1 cellular context compared by ENCODE assay signal in the genomic region with DNA sequence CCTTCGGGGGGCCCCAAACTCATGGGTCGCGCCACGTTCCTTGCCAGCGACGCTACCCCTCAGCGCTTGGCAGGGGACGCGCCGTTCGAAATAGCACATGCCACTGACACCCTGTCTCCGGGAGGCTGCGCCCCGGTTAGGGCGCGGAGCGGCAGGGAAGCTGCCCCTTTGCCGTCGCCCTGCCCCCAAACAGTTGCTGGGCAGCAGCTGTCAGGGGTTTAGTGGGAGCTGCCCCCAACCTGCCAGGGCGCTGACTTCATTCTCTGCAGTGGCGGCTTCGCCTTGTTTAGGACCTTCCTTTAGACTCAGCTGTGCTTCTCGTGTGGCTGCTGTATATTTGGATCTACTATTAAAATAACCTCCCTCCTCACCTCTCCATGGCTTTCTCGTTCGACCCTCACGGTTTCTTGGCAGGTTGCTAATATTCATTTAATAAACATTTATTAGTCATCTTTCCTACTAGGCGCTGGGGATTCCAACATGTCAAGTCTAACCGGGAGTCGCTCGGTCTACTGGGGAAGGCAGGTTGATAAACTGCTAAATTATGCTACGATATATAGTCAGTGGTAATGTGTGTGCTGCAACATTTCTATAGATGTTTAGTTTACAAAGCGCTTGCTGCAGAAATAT.
TF ChIP-seq lines count a peak whose summit lies in the region.

No MANE protein-coding gene starts in this region.

TF ChIP-seq in GM23338, 12 proteins besides CTCF, POLR2A, EP300 and RAD21:
- TF ChIP-seq ZNF331 (CRISPR knock-in tag; IDR thresholded peaks at IDR 0.05; ENCODE audit: low read depth) (no peak), STAT1 (IDR thresholded peaks at IDR 0.05; ENCODE audit: unreplicated experiment) (no peak), ETS1 (IDR thresholded peaks at IDR 0.05) (no peak), EZH2 (IDR thresholded peaks at IDR 0.05; ENCODE audit: low read depth, unreplicated experiment) (no peak), POLR2AphosphoS5 (IDR thresholded peaks at IDR 0.05; ENCODE audit: low read depth) (no peak), EZH2phosphoT487 (IDR thresholded peaks at IDR 0.05; ENCODE audit: unreplicated experiment) (no peak), JUNB (IDR thresholded peaks at IDR 0.05; ENCODE audit: unreplicated experiment) (no peak), ZNF462 (CRISPR knock-in tag; IDR thresholded peaks at IDR 0.05) (no peak), CREB1 (CRISPR knock-in tag; IDR thresholded peaks at IDR 0.05; ENCODE audit: low read depth) (no peak), NANOG (IDR thresholded peaks at IDR 0.05; ENCODE audit: borderline replicate concordance) (no peak), ZNF114 (CRISPR knock-in tag; IDR thresholded peaks at IDR 0.05) (no peak)
- TF ChIP-seq, protein P1, sequence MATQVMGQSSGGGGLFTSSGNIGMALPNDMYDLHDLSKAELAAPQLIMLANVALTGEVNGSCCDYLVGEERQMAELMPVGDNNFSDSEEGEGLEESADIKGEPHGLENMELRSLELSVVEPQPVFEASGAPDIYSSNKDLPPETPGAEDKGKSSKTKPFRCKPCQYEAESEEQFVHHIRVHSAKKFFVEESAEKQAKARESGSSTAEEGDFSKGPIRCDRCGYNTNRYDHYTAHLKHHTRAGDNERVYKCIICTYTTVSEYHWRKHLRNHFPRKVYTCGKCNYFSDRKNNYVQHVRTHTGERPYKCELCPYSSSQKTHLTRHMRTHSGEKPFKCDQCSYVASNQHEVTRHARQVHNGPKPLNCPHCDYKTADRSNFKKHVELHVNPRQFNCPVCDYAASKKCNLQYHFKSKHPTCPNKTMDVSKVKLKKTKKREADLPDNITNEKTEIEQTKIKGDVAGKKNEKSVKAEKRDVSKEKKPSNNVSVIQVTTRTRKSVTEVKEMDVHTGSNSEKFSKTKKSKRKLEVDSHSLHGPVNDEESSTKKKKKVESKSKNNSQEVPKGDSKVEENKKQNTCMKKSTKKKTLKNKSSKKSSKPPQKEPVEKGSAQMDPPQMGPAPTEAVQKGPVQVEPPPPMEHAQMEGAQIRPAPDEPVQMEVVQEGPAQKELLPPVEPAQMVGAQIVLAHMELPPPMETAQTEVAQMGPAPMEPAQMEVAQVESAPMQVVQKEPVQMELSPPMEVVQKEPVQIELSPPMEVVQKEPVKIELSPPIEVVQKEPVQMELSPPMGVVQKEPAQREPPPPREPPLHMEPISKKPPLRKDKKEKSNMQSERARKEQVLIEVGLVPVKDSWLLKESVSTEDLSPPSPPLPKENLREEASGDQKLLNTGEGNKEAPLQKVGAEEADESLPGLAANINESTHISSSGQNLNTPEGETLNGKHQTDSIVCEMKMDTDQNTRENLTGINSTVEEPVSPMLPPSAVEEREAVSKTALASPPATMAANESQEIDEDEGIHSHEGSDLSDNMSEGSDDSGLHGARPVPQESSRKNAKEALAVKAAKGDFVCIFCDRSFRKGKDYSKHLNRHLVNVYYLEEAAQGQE (IDR thresholded peaks at IDR 0.05; ENCODE audit: unreplicated experiment), result no peak
